1 cellular context compared by ENCODE assay signal in the genomic region with DNA sequence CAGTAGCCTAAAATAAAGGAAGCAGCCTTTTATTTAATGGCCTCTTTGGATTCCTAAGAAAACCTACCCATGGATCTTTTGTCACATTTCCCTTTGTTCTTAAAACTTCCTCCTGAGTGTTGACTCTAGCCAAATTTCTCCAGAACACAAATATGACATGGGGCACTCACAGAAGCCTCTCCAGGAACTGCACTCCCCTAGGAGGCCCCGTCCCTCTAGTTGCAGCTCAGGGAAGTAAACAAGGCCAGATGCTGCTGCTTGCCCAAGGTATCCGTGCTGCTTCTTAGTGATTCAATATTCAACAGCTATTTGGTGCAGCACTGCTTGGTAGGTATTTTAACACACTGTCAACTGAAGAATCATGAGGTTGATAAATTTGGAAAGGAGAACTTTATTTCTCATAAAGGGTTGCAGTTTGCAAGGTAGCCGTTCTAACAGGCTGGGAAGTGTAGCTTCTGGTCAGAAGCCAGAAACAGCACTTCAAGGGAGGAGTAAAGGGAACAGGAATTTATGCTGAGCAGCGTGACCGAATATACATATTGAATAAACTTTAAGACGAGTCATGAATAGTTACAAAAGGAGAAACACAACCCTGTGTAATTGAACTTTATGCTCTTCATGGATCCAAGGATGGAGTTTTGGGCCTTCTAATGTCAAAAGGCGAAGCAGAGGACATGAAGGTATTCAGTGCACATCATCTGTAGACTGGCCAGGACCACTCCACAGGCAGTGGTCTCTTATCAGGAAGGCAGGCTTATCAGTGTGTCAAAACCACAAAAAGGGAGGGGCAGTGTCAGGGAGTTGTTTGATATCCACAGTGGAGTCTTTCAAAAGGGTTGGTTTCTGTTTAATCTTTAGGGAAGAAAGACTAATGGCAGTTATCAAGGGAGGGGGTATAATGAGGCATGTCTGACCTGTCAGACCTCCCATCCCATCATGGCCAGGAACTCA.
TF ChIP-seq lines count a peak whose summit lies in the region.

No MANE protein-coding gene starts in this region.

TF ChIP-seq in GM23338, 12 proteins besides CTCF, POLR2A, EP300 and RAD21:
- TF ChIP-seq REST (IDR thresholded peaks at IDR 0.05; ENCODE audit: unreplicated experiment) (no peak), NANOG (IDR thresholded peaks at IDR 0.05; ENCODE audit: borderline replicate concordance) (no peak), ZNF331 (CRISPR knock-in tag; IDR thresholded peaks at IDR 0.05; ENCODE audit: low read depth) (no peak), CREB1 (CRISPR knock-in tag; IDR thresholded peaks at IDR 0.05; ENCODE audit: low read depth) (no peak), JUNB (IDR thresholded peaks at IDR 0.05; ENCODE audit: unreplicated experiment) (no peak)
